Comparison of ENCODE assay signal across 1 cellular context in genomic region chr1:181061891-181062777, GRCh38.
TF ChIP-seq lines count a peak whose summit lies in the region.

No MANE protein-coding gene starts in this region.

TF ChIP-seq in IMR-90, 13 proteins besides CTCF, POLR2A, EP300 and RAD21:
- no peak for TF ChIP-seq SMC3 (IDR thresholded peaks at IDR 0.05; ENCODE audit: low read depth, low read length)
